In genomic region chr16:29926675-29927522, GRCh38 we compare ENCODE assay signal across 8 cellular contexts. TPM values are rescaled to one million over a fixed set of nuclear protein-coding genes. Genes with fewer than 3 reads are reported as not detected.
DNase-seq lines count a peak whose midpoint lies in the region; ATAC-seq and TF ChIP-seq lines count a peak whose summit lies in the region.

No MANE protein-coding gene starts in this region.

- H3K27me3 ChIP-seq in HUES6 (ENCODE audit: control insufficient read depth, insufficient read depth, low read length) (no peaks in the 10 kb centered on the region), heart right ventricle (no peaks in the 10 kb centered on the region)

- no peak for TF ChIP-seq CTCF in heart right ventricle (IDR thresholded peaks at IDR 0.05)

- WGBS in heart right ventricle, 2 donors = 29 to 30% methylated on average over 23 of the region's 23 CpGs

- no peaks in the 10 kb centered on the region for H3K9me3 Mint-ChIP-seq in activated T-helper 1 cell treated with anti-CD3 and anti-CD28 coated beads, Interleukin-12 subunit alpha, Interleukin-12 subunit beta, Interleukin-2, Interleukin-4 antibody, amounts not matched to agents 30 ng/mL and 10 ng/mL and 1 ng/mL, durations not matched to agents 14 hours and 24 hours and 36 hours

- H3K36me3 Mint-ChIP-seq in activated T-helper 1 cell treated with anti-CD3 and anti-CD28 coated beads, Interleukin-12 subunit alpha, Interleukin-12 subunit beta, Interleukin-2, Interleukin-4 antibody, amounts not matched to agents 30 ng/mL and 10 ng/mL and 1 ng/mL, durations not matched to agents 14 hours and 24 hours and 36 hours (ENCODE audit: low read depth) = peaks cover 13% of the 10 kb centered on the region

- in situ Hi-C loops in G401 (cut with HindIII; ENCODE audit: low sequenced_read_pairs) = no loop called here

- H3K4me3 ChIP-seq in HUES6 (ENCODE audit: low read depth, low read length) = peak overlapping the region; percentile 89
- H3K4me3 ChIP-seq in heart right ventricle = peak overlapping the region; percentile 83 to 100 (median 94)

- no peaks in the 10 kb centered on the region for H3K27me3 Mint-ChIP-seq in activated T-helper 1 cell treated with anti-CD3 and anti-CD28 coated beads, Interleukin-12 subunit alpha, Interleukin-12 subunit beta, Interleukin-2, Interleukin-4 antibody, amounts not matched to agents 30 ng/mL and 10 ng/mL and 1 ng/mL, durations not matched to agents 14 hours and 24 hours and 36 hours (ENCODE audit: insufficient read depth)

- peaks cover 10% of the 10 kb centered on the region for H3K4me1 ChIP-seq in HUES6 (ENCODE audit: control insufficient read depth, insufficient read depth, low read length)
- peaks cover 2 to 31% (median 23%) of the 10 kb centered on the region in 9 donors for H3K4me1 ChIP-seq in heart right ventricle

- H3K36me3 ChIP-seq in HUES6 (ENCODE audit: control insufficient read depth, insufficient read depth, low read length) = peaks cover 9% of the 10 kb centered on the region; the same call in 1 of the 2 replicates
- peaks cover 0 to 18% (median 5%) of the 10 kb centered on the region in 9 donors for H3K36me3 ChIP-seq in heart right ventricle

- DNase-seq in G401 (ENCODE audit: low spot score) = peak; percentile 64
- DNase-seq in activated T-helper 1 cell treated with anti-CD3 and anti-CD28 coated beads, Interleukin-12 subunit alpha, Interleukin-12 subunit beta, Interleukin-2, Interleukin-4 antibody, amounts not matched to agents 30 ng/mL and 10 ng/mL and 1 ng/mL, durations not matched to agents 14 hours and 24 hours and 36 hours (ENCODE audit: low spot score) = no peak
- DNase-seq in heart right ventricle = no peak
- peak; percentile 37 for DNase-seq in pons (ENCODE audit: low spot score)
- no peak for DNase-seq in germinal center (ENCODE audit: low spot score)
- no peak for DNase-seq in HPDE6-E6E7 (ENCODE audit: extremely low spot score)
- DNase-seq in NCI-H128 (lab: John Stamatoyannopoulos, UW; ENCODE audit: unreplicated experiment) = no peak

- peak overlapping the region; percentile 27; the same call in 1 of the 2 replicates for H3K27ac ChIP-seq in HUES6 (ENCODE audit: low read depth, low read length)
- peak overlapping the region; percentile 18 to 92 (median 88) for H3K27ac ChIP-seq in heart right ventricle

- intact Hi-C loops in activated T-helper 1 cell treated with anti-CD3 and anti-CD28 coated beads, Interleukin-12 subunit alpha, Interleukin-12 subunit beta, Interleukin-2, Interleukin-4 antibody, amounts not matched to agents 30 ng/mL and 10 ng/mL and 1 ng/mL, durations not matched to agents 14 hours and 24 hours and 36 hours (cut with micrococcal nuclease) = loop anchor here (1.0 to 2.0 kb wide), 9 partner anchors 27 to 137 kb away; partner anchors contain the start of genes ASPHD1, CDIPT, INO80E and KIF22
- intact Hi-C loops in heart right ventricle (cut with DNase I) = loop anchor here in 7 of 10 donors (5.0 to 10.0 kb wide), 6 partner anchors 35 to 80 kb away; partner anchors contain the start of genes TAOK2 (in 2 of the 7), TMEM219 (in 2 of the 7), HIRIP3 (in 1 of the 7) and INO80E (in 1 of the 7)

- peak overlapping the region; percentile 94 for H3K4me3 Mint-ChIP-seq in activated T-helper 1 cell treated with anti-CD3 and anti-CD28 coated beads, Interleukin-12 subunit alpha, Interleukin-12 subunit beta, Interleukin-2, Interleukin-4 antibody, amounts not matched to agents 30 ng/mL and 10 ng/mL and 1 ng/mL, durations not matched to agents 14 hours and 24 hours and 36 hours

- H3K9ac ChIP-seq in HUES6 (ENCODE audit: low read length) = peak overlapping the region; percentile 81

- peak in 7 of 8 donors; percentile 28 to 76 (median 53) for ATAC-seq in heart right ventricle

- H3K4me1 Mint-ChIP-seq in activated T-helper 1 cell treated with anti-CD3 and anti-CD28 coated beads, Interleukin-12 subunit alpha, Interleukin-12 subunit beta, Interleukin-2, Interleukin-4 antibody, amounts not matched to agents 30 ng/mL and 10 ng/mL and 1 ng/mL, durations not matched to agents 14 hours and 24 hours and 36 hours (ENCODE audit: low read depth) = peaks cover 31% of the 10 kb centered on the region

- no peaks in the 10 kb centered on the region for H3K9me3 ChIP-seq in HUES6 (ENCODE audit: control insufficient read depth, insufficient read depth, low read depth, low read length)
- H3K9me3 ChIP-seq in heart right ventricle = no peaks in the 10 kb centered on the region

- peak overlapping the region; percentile 95 for H3K27ac Mint-ChIP-seq in activated T-helper 1 cell treated with anti-CD3 and anti-CD28 coated beads, Interleukin-12 subunit alpha, Interleukin-12 subunit beta, Interleukin-2, Interleukin-4 antibody, amounts not matched to agents 30 ng/mL and 10 ng/mL and 1 ng/mL, durations not matched to agents 14 hours and 24 hours and 36 hours

RNA-seq across cellular contexts. Expression of gene KCTD13, which starts 0.9 kb away (rescaled TPM):
- total RNA-seq in G401 (2014; rRNA removed; shearing (Covaris generic)) = 3.2 and 3.9 TPM in 2 replicates
- total RNA-seq in activated T-helper 1 cell treated with anti-CD3 and anti-CD28 coated beads, Interleukin-12 subunit alpha, Interleukin-12 subunit beta, Interleukin-2, Interleukin-4 antibody, amounts not matched to agents 30 ng/mL and 10 ng/mL and 1 ng/mL, durations not matched to agents 14 hours and 24 hours and 36 hours = 53.7 and 58.2 TPM in 2 replicates
- total RNA-seq in heart right ventricle = 1 to 10 TPM; 5.4 to 8.2 (median 7.3) TPM
- 10 to 100 TPM in 1 of 2 donors, 1 to 10 TPM in 1; 5.2 to 18.0 TPM for polyA plus RNA-seq in heart right ventricle

RNA-seq across cellular contexts. Expression of gene ASPHD1, which starts 26.6 kb away (rescaled TPM):
- total RNA-seq in G401 (2014; rRNA removed; shearing (Covaris generic)) = 25.5 and 28.5 TPM in 2 replicates
- 4.2 and 4.7 TPM in 2 replicates for total RNA-seq in activated T-helper 1 cell treated with anti-CD3 and anti-CD28 coated beads, Interleukin-12 subunit alpha, Interleukin-12 subunit beta, Interleukin-2, Interleukin-4 antibody, amounts not matched to agents 30 ng/mL and 10 ng/mL and 1 ng/mL, durations not matched to agents 14 hours and 24 hours and 36 hours
- 1 to 10 TPM in 1 of 10 donors, under 1 TPM in 5, not detected in 4; 0.20 to 1.1 (median 0.75) TPM for total RNA-seq in heart right ventricle
- under 1 TPM in 1 of 2 donors, not detected in 1; 0.28 TPM for polyA plus RNA-seq in heart right ventricle

RNA-seq across cellular contexts. Expression of gene SEZ6L2, which starts 27.5 kb away (rescaled TPM):
- total RNA-seq in G401 (2014; rRNA removed; shearing (Covaris generic)) = 43.5 and 50.4 TPM in 2 replicates
- 0.16 and 0.32 TPM in 2 replicates for total RNA-seq in activated T-helper 1 cell treated with anti-CD3 and anti-CD28 coated beads, Interleukin-12 subunit alpha, Interleukin-12 subunit beta, Interleukin-2, Interleukin-4 antibody, amounts not matched to agents 30 ng/mL and 10 ng/mL and 1 ng/mL, durations not matched to agents 14 hours and 24 hours and 36 hours
- 1 to 10 TPM in 2 of 10 donors, under 1 TPM in 8; 0.17 to 1.2 (median 0.73) TPM for total RNA-seq in heart right ventricle
- under 1 TPM in 1 of 2 donors, not detected in 1; 0.61 TPM for polyA plus RNA-seq in heart right ventricle

RNA-seq across cellular contexts. Expression of gene TMEM219, which starts 35.0 kb away (rescaled TPM):
- 78.5 and 123 TPM in 2 replicates for total RNA-seq in G401 (2014; rRNA removed; shearing (Covaris generic))
- 41.5 and 43.7 TPM in 2 replicates for total RNA-seq in activated T-helper 1 cell treated with anti-CD3 and anti-CD28 coated beads, Interleukin-12 subunit alpha, Interleukin-12 subunit beta, Interleukin-2, Interleukin-4 antibody, amounts not matched to agents 30 ng/mL and 10 ng/mL and 1 ng/mL, durations not matched to agents 14 hours and 24 hours and 36 hours
- 100 to 1,000 TPM in 1 of 10 donors, 10 to 100 TPM in 9; 53.0 to 105 (median 67.1) TPM for total RNA-seq in heart right ventricle
- polyA plus RNA-seq in heart right ventricle = 10 to 100 TPM; 80.4 to 85.9 TPM

RNA-seq across cellular contexts. Expression of gene TAOK2, which starts 46.8 kb away (rescaled TPM):
- total RNA-seq in G401 (2014; rRNA removed; shearing (Covaris generic)) = 59.3 and 61.8 TPM in 2 replicates
- 38.5 and 39.7 TPM in 2 replicates for total RNA-seq in activated T-helper 1 cell treated with anti-CD3 and anti-CD28 coated beads, Interleukin-12 subunit alpha, Interleukin-12 subunit beta, Interleukin-2, Interleukin-4 antibody, amounts not matched to agents 30 ng/mL and 10 ng/mL and 1 ng/mL, durations not matched to agents 14 hours and 24 hours and 36 hours
- 10 to 100 TPM; 27.0 to 40.6 (median 32.7) TPM for total RNA-seq in heart right ventricle
- 10 to 100 TPM; 27.6 to 50.4 TPM for polyA plus RNA-seq in heart right ventricle

Comparison
In these comparisons a context has a peak if more than half of its experiments do, and no peak if none do; other contexts are left out.
1. DNase-seq: peak in G401 (single experiment) and pons (single experiment); none in activated T-helper 1 cell treated with anti-CD3 and anti-CD28 coated beads, Interleukin-12 subunit alpha, Interleukin-12 subunit beta, Interleukin-2, Interleukin-4 antibody, amounts not matched to agents 30 ng/mL and 10 ng/mL and 1 ng/mL, durations not matched to agents 14 hours and 24 hours and 36 hours (single experiment), heart right ventricle (0 of 2), germinal center (single experiment), HPDE6-E6E7 (single experiment) and NCI-H128 (single experiment).
2. RNA of gene SEZ6L2, which starts 27.5 kb away (total RNA-seq): 43.5 to 50.4 TPM in G401; 0.17 to 1.2 TPM in heart right ventricle and 0.16 to 0.32 TPM in activated T-helper 1 cell treated with anti-CD3 and anti-CD28 coated beads, Interleukin-12 subunit alpha, Interleukin-12 subunit beta, Interleukin-2, Interleukin-4 antibody, amounts not matched to agents 30 ng/mL and 10 ng/mL and 1 ng/mL, durations not matched to agents 14 hours and 24 hours and 36 hours; every median in the first group is over 10 times any median in the second.